ENCODE assay signal across 8 cellular contexts in genomic region chr13:74287672-74288169, GRCh38.
DNase-seq lines count a peak whose midpoint lies in the region; ATAC-seq and TF ChIP-seq lines count a peak whose summit lies in the region.

No MANE protein-coding gene starts in this region.

- H3K4me1 Mint-ChIP-seq in activated CD4-positive, alpha-beta T cell treated with anti-CD3 and anti-CD28 coated beads, Interleukin-2, amount 10 ng/mL, durations not matched to agents 24 days and 14 days = peaks cover 41% of the 10 kb centered on the region

- peak overlapping the region; percentile 82 for H3K27ac Mint-ChIP-seq in activated CD4-positive, alpha-beta T cell treated with anti-CD3 and anti-CD28 coated beads, Interleukin-2, amount 10 ng/mL, durations not matched to agents 24 days and 14 days

- CTCF ChIA-PET in HEK293T (lab: Yijun Ruan, JAX) = interaction anchor here (0.7 to 1.8 kb wide), 12 partner anchors 9 to 1473 kb away, joined by 3 to 6 read pairs (median 4); no protein-coding TSS in a partner anchor

- peak overlapping the region; percentile 71 for H3K4me3 Mint-ChIP-seq in activated CD4-positive, alpha-beta T cell treated with anti-CD3 and anti-CD28 coated beads, Interleukin-2, amount 10 ng/mL, durations not matched to agents 24 days and 14 days

- POLR2A ChIA-PET in HEK293T (lab: Yijun Ruan, JAX) = interaction anchor here (1.4 to 3.0 kb wide), 5 partner anchors 37 to 522 kb away, joined by 3 to 12 read pairs (median 3); no protein-coding TSS in a partner anchor

- intact Hi-C loops in activated CD4-positive, alpha-beta T cell treated with anti-CD3 and anti-CD28 coated beads, Interleukin-2, amount 10 ng/mL, durations not matched to agents 24 days and 14 days (cut with micrococcal nuclease) = loop anchor here (1.0 to 5.0 kb wide), 10 partner anchors 43 to 1230 kb away; partner anchors contain the start of gene KLF5
- intact Hi-C loops in lower leg skin (cut with DNase I; ENCODE audit: low total_unique reads) = loop anchor here (10.0 kb wide), 1 partner anchor 153 kb away; the partner anchor contains the start of gene KLF12

- peak; percentile 44 for DNase-seq in DMS 273 treated with DMSO at 0.1 percent for 48 hours (lab: John Stamatoyannopoulos, UW)
- DNase-seq in HEK293T (ENCODE audit: extremely low spot score) = peak; percentile 74
- peak; percentile 60 for DNase-seq in NCI-H2107 treated with DMSO at 0.1 percent for 48 hours (lab: John Stamatoyannopoulos, UW; ENCODE audit: unreplicated experiment)
- DNase-seq in activated CD4-positive, alpha-beta T cell treated with anti-CD3 and anti-CD28 coated beads, Interleukin-2, amount 10 ng/mL, durations not matched to agents 24 days and 14 days = peak; percentile 91
- DNase-seq in choroid plexus epithelial cell (ENCODE audit: low read depth) = peak; percentile 85
- peak; percentile 42 to 89 for DNase-seq in lower leg skin (ENCODE audit: low spot score in 2 of 2)
- peak; percentile 62 to 83 for DNase-seq in stimulated activated CD4-positive, alpha-beta T cell treated with anti-CD3 and anti-CD28 coated beads, Interleukin-4, amount 100 ng/mL, for 4 hours

- no peaks in the 10 kb centered on the region for H3K27me3 Mint-ChIP-seq in activated CD4-positive, alpha-beta T cell treated with anti-CD3 and anti-CD28 coated beads, Interleukin-2, amount 10 ng/mL, durations not matched to agents 24 days and 14 days

- no peak for TF ChIP-seq CTCF in choroid plexus epithelial cell (conservative IDR thresholded peaks at IDR 0.05; ENCODE audit: low read depth, low read length)
- no peak for TF ChIP-seq CTCF in lower leg skin (IDR thresholded peaks at IDR 0.05)

- no peak for TF ChIP-seq POLR2A in lower leg skin (IDR thresholded peaks at IDR 0.05)

- H3K4me3 ChIP-seq in choroid plexus epithelial cell (ENCODE audit: low read depth, low read length) (no peak overlapping the region), lower leg skin (ENCODE audit: low read depth, poor library complexity, severe bottlenecking) (no peak overlapping the region)

- H3K36me3 Mint-ChIP-seq in activated CD4-positive, alpha-beta T cell treated with anti-CD3 and anti-CD28 coated beads, Interleukin-2, amount 10 ng/mL, durations not matched to agents 24 days and 14 days (ENCODE audit: low read depth) = no peaks in the 10 kb centered on the region

- H3K9me3 Mint-ChIP-seq in activated CD4-positive, alpha-beta T cell treated with anti-CD3 and anti-CD28 coated beads, Interleukin-2, amount 10 ng/mL, durations not matched to agents 24 days and 14 days = no peaks in the 10 kb centered on the region

- no peak for ATAC-seq in HG03139 (IDR thresholded peaks at IDR 0.05; ENCODE audit: unreplicated experiment)

- WGBS in lower leg skin, 2 donors = 10% methylated on average over 5 of the region's 5 CpGs

TF ChIP-seq in HEK293T, 16 proteins besides CTCF, POLR2A, EP300 and RAD21:
- no peak for TF ChIP-seq BHLHE40 (IDR thresholded peaks at IDR 0.05; ENCODE audit: borderline replicate concordance)
- no peak for TF ChIP-seq PKNOX1 (IDR thresholded peaks at IDR 0.05)
- TF ChIP-seq L3MBTL2 (conservative IDR thresholded peaks at IDR 0.05) = no peak
- TF ChIP-seq ELF4 (IDR thresholded peaks at IDR 0.05) = no peak
- no peak for TF ChIP-seq HDGF (IDR thresholded peaks at IDR 0.05; ENCODE audit: borderline replicate concordance)
- no peak for TF ChIP-seq ARNT (IDR thresholded peaks at IDR 0.05)
- TF ChIP-seq LEF1 (IDR thresholded peaks at IDR 0.05; ENCODE audit: borderline replicate concordance) = no peak
- no peak for TF ChIP-seq FOXK2 (IDR thresholded peaks at IDR 0.05)
- no peak for TF ChIP-seq CTBP1 (IDR thresholded peaks at IDR 0.05; ENCODE audit: borderline replicate concordance)
- no peak for TF ChIP-seq SP1 (IDR thresholded peaks at IDR 0.05)
- no peak for TF ChIP-seq SUZ12 (IDR thresholded peaks at IDR 0.05)
- TF ChIP-seq FOXA1 (IDR thresholded peaks at IDR 0.05) = no peak
